In genomic region chr5:38816083-38817030, GRCh38 we compare ENCODE assay signal across 19 cellular contexts. TPM values are rescaled to one million over a fixed set of nuclear protein-coding genes. Genes with fewer than 3 reads are reported as not detected.
DNase-seq lines count a peak whose midpoint lies in the region; ATAC-seq and TF ChIP-seq lines count a peak whose summit lies in the region.
"Had no signal": no experiment of that assay in that cellular context is flagged by ENCODE, and none has a peak within 500 bp of the region (broad histone marks: within the 10 kb centered on the region; RNA-seq: fewer than 3 reads in every experiment).

No MANE protein-coding gene starts in this region.

- TF ChIP-seq CTCF in RWPE2 (IDR thresholded peaks at IDR 0.05; ENCODE audit: poor library complexity, severe bottlenecking) (no peak), nephron (IDR thresholded peaks at IDR 0.05; ENCODE audit: unreplicated experiment in 3 of 3) (no peak), type B pancreatic cell (conservative IDR thresholded peaks at IDR 0.05) (no peak)
- no peak for TF ChIP-seq CTCF in activated CD8-positive, alpha-beta T cell treated with anti-CD3 and anti-CD28 coated beads for 36 hours (IDR thresholded peaks at IDR 0.05)

- H3K36me3 Mint-ChIP-seq in nephron (ENCODE audit: low read depth) (no peaks in the 10 kb centered on the region), type B pancreatic cell (no peaks in the 10 kb centered on the region)
- H3K36me3 Mint-ChIP-seq in activated CD8-positive, alpha-beta T cell treated with anti-CD3 and anti-CD28 coated beads for 36 hours (ENCODE audit: low read depth) = no peaks in the 10 kb centered on the region

- CTCF ChIA-PET in activated CD8-positive, alpha-beta T cell treated with anti-CD3 and anti-CD28 coated beads for 36 hours (lab: Charles Lee) = interaction anchor here (0.9 to 2.3 kb wide), 3 partner anchors 375 to 396 kb away, joined by 3 to 13 read pairs (median 6); no protein-coding TSS in a partner anchor

- POLR2A ChIA-PET in activated CD8-positive, alpha-beta T cell treated with anti-CD3 and anti-CD28 coated beads for 36 hours (lab: Charles Lee) = no interaction called here

- DNase-seq in H4 (ENCODE audit: low spot score) (peak; percentile 39), RWPE2 (ENCODE audit: low spot score) (no peak), epithelial cell of prostate (ENCODE audit: low read depth, low spot score) (peak; percentile 62), NCI-H187 treated with DMSO at 0.1 percent for 48 hours (lab: John Stamatoyannopoulos, UW) (no peak), type B pancreatic cell (ENCODE audit: extremely low spot score, unreplicated experiment) (no peak)
- DNase-seq in activated CD8-positive, alpha-beta memory T cell treated with anti-CD3 and anti-CD28 coated beads for 24 hours = no peak
- no peak for DNase-seq in activated CD8-positive, alpha-beta T cell treated with anti-CD3 and anti-CD28 coated beads for 36 hours
- DNase-seq: activated naive CD4-positive, alpha-beta T cell treated with anti-CD3 and anti-CD28 coated beads, Interleukin-2, amount 50 U/mL, for 16 hours; anterior cingulate cortex; cerebellar nuclear complex; glutamatergic neuron; NCI-H187; nucleus accumbens; Peyer's patch; stimulated activated CD8-positive, alpha-beta memory T cell treated with anti-CD3 and anti-CD28 coated beads, Interleukin-4, amount 100 ng/mL, for 48 hours had no signal

- H3K27ac Mint-ChIP-seq in nephron (peak overlapping the region; percentile 0 to 65 (median 19)), type B pancreatic cell (no peak overlapping the region)
- no peak overlapping the region for H3K27ac Mint-ChIP-seq in activated CD8-positive, alpha-beta T cell treated with anti-CD3 and anti-CD28 coated beads for 36 hours

- H3K4me3 ChIP-seq in RWPE2 (ENCODE audit: severe bottlenecking) = no peak overlapping the region
- H3K4me3 ChIP-seq: BLaER1, Peyer's patch, vagina had no signal

- H3K4me1 Mint-ChIP-seq in nephron (peaks cover 7% of the 10 kb centered on the region), type B pancreatic cell (ENCODE audit: unreplicated experiment) (no peaks in the 10 kb centered on the region)
- no peaks in the 10 kb centered on the region for H3K4me1 Mint-ChIP-seq in activated CD8-positive, alpha-beta T cell treated with anti-CD3 and anti-CD28 coated beads for 36 hours (ENCODE audit: low read depth)

- peak; percentile 92 for ATAC-seq in RWPE2 (ENCODE audit: low read depth)
- no peak for ATAC-seq in activated CD8-positive, alpha-beta T cell treated with anti-CD3 and anti-CD28 coated beads for 36 hours

- peaks cover 7% of the 10 kb centered on the region for H3K9me3 Mint-ChIP-seq in nephron
- no peaks in the 10 kb centered on the region for H3K9me3 Mint-ChIP-seq in activated CD8-positive, alpha-beta T cell treated with anti-CD3 and anti-CD28 coated beads for 36 hours
- peaks cover 7% of the 10 kb centered on the region for H3K9me3 Mint-ChIP-seq in type B pancreatic cell

- intact Hi-C loops in activated CD8-positive, alpha-beta T cell treated with anti-CD3 and anti-CD28 coated beads for 36 hours (cut with micrococcal nuclease) = no loop called here

- no peaks in the 10 kb centered on the region for H3K36me3 ChIP-seq in RWPE2 (ENCODE audit: low read depth)
- H3K36me3 ChIP-seq: BLaER1, Peyer's patch, vagina had no signal

- H3K4me3 Mint-ChIP-seq in nephron = no peak overlapping the region
- no peak overlapping the region for H3K4me3 Mint-ChIP-seq in activated CD8-positive, alpha-beta T cell treated with anti-CD3 and anti-CD28 coated beads for 36 hours
- H3K4me3 Mint-ChIP-seq in type B pancreatic cell = no peak overlapping the region

- peaks cover 22% of the 10 kb centered on the region for H3K4me1 ChIP-seq in RWPE2 (ENCODE audit: insufficient read depth, poor library complexity, severe bottlenecking)
- H3K4me1 ChIP-seq: BLaER1, Peyer's patch had no signal

- H3K27me3 ChIP-seq in RWPE2 (ENCODE audit: insufficient read depth, poor library complexity, severe bottlenecking) = no peaks in the 10 kb centered on the region
- H3K27me3 ChIP-seq: BLaER1, Peyer's patch, vagina had no signal

- H3K27me3 Mint-ChIP-seq in nephron (ENCODE audit: low read depth) (peaks cover 3% of the 10 kb centered on the region), type B pancreatic cell (no peaks in the 10 kb centered on the region)
- H3K27me3 Mint-ChIP-seq in activated CD8-positive, alpha-beta T cell treated with anti-CD3 and anti-CD28 coated beads for 36 hours = peaks cover 37% of the 10 kb centered on the region

- H3K27ac ChIP-seq in RWPE2 (ENCODE audit: poor library complexity, severe bottlenecking) = peak overlapping the region; percentile 50
- H3K27ac ChIP-seq in epithelial cell of prostate = peak overlapping the region; percentile 80
- H3K27ac ChIP-seq: BLaER1, Peyer's patch, vagina had no signal

- no peaks in the 10 kb centered on the region for H3K9me3 ChIP-seq in RWPE2 (ENCODE audit: severe bottlenecking)
- H3K9me3 ChIP-seq: BLaER1, Peyer's patch, vagina had no signal

RNA-seq across cellular contexts. Expression of gene OSMR, which starts 29.5 kb away (rescaled TPM):
- total RNA-seq in H4 (2014; rRNA removed; shearing (Covaris generic)) = 61.1 and 92.0 TPM in 2 replicates
- not detected for total RNA-seq in activated CD8-positive, alpha-beta T cell treated with anti-CD3 and anti-CD28 coated beads for 36 hours
- 1.3 and 1.6 TPM in 2 replicates for total RNA-seq in type B pancreatic cell (ENCODE audit: low replicate concordance)
- total RNA-seq: activated CD8-positive, alpha-beta memory T cell treated with anti-CD3 and anti-CD28 coated beads for 36 hours had no signal

Comparison
In these comparisons a context has a peak if more than half of its experiments do, and no peak if none do; other contexts are left out.
1. DNase-seq: peak in H4 (single experiment) and epithelial cell of prostate (single experiment); none in RWPE2 (single experiment), activated CD8-positive, alpha-beta memory T cell treated with anti-CD3 and anti-CD28 coated beads for 24 hours (single experiment), activated CD8-positive, alpha-beta T cell treated with anti-CD3 and anti-CD28 coated beads for 36 hours (single experiment), NCI-H187 treated with DMSO at 0.1 percent for 48 hours (single experiment) and type B pancreatic cell (single experiment).
2. H3K27ac Mint-ChIP-seq: peak in nephron (3 of 3); none in activated CD8-positive, alpha-beta T cell treated with anti-CD3 and anti-CD28 coated beads for 36 hours (single experiment) and type B pancreatic cell (single experiment).
3. RNA of gene OSMR, which starts 29.5 kb away (total RNA-seq): 61.1 to 92.0 TPM in H4; 1.3 to 1.6 TPM in type B pancreatic cell and not detected in activated CD8-positive, alpha-beta T cell treated with anti-CD3 and anti-CD28 coated beads for 36 hours; every median in the first group is over 10 times any median in the second.